9 cellular contexts compared by ENCODE assay signal in genomic region chr11:64235427-64236161, GRCh38. TPM values are rescaled to one million over a fixed set of nuclear protein-coding genes. Genes with fewer than 3 reads are reported as not detected.
A peak's percentile ranks its signal among the peaks of the same experiment; 100 is the strongest.
DNase-seq lines count a peak whose midpoint lies in the region; ATAC-seq, FAIRE-seq and TF ChIP-seq lines count a peak whose summit lies in the region.
"Had no signal": no experiment of that assay in that cellular context is flagged by ENCODE, and none has a peak within 500 bp of the region (broad histone marks: within the 10 kb centered on the region; RNA-seq: fewer than 3 reads in every experiment).

No MANE protein-coding gene starts in this region.

- H3K27ac Mint-ChIP-seq in activated T-cell treated with anti-CD3 and anti-CD28 coated beads, Interleukin-2, amount 50 U/mL, for 72 hours = peak overlapping the region; percentile 44

- peak overlapping the region; percentile 97 for H3K4me3 ChIP-seq in GM12878
- H3K4me3 ChIP-seq in lower lobe of right lung = peak overlapping the region; percentile 76
- peak overlapping the region; percentile 76 for H3K4me3 ChIP-seq in upper lobe of right lung

- H4K20me1 ChIP-seq in GM12878 (ENCODE audit: control insufficient read depth, insufficient read depth) = no peaks in the 10 kb centered on the region

- H3K4me2 ChIP-seq in GM12878 (ENCODE audit: control insufficient read depth, insufficient read depth) = peak overlapping the region; percentile 83

- no peak for ATAC-seq in activated T-cell treated with anti-CD3 and anti-CD28 coated beads, Interleukin-2, amount 50 U/mL, for 72 hours (replicated peaks in 1 of 2)
- ATAC-seq in GM12878 = no peak
- ATAC-seq in lower lobe of right lung = no peak
- ATAC-seq in upper lobe of right lung = no peak
- no peak for ATAC-seq in HG03039 (IDR thresholded peaks at IDR 0.05; ENCODE audit: unreplicated experiment)
- ATAC-seq in omental fat pad (ENCODE audit: low FRiP score) = no peak

- peaks cover 14% of the 10 kb centered on the region for H3K79me2 ChIP-seq in GM12878 (ENCODE audit: control insufficient read depth, insufficient read depth, low read length)

- FAIRE-seq in GM12878 (lab: Jason Lieb, UNC) = no peak

- no peaks in the 10 kb centered on the region for H3K36me3 Mint-ChIP-seq in activated T-cell treated with anti-CD3 and anti-CD28 coated beads, Interleukin-2, amount 50 U/mL, for 72 hours (ENCODE audit: insufficient read depth in 2 of 2)

- no peak overlapping the region for H2AFZ ChIP-seq in GM12878 (ENCODE audit: control insufficient read depth, low read depth, low read length)

- H3K9me3 ChIP-seq in GM12878 (replicated peaks; ENCODE audit: control insufficient read depth, insufficient read depth, low read length) (no peaks in the 10 kb centered on the region), lower lobe of right lung (no peaks in the 10 kb centered on the region), upper lobe of right lung (no peaks in the 10 kb centered on the region)

- CTCF ChIA-PET in GM12878 (lab: Yijun Ruan, JAX) = interaction anchor here (0.6 kb wide), 1 partner anchor 44 kb away, joined by 3 read pairs; no protein-coding TSS in a partner anchor

- TF ChIP-seq POLR2A in GM12878 (IDR thresholded peaks at IDR 0.05; ENCODE audit: low read depth, low read length) = no peak

- peaks cover 55% of the 10 kb centered on the region for H3K4me1 ChIP-seq in GM12878 (ENCODE audit: control insufficient read depth, insufficient read depth, low read length)
- peaks cover 73% of the 10 kb centered on the region for H3K4me1 ChIP-seq in lower lobe of right lung
- peaks cover 49% of the 10 kb centered on the region for H3K4me1 ChIP-seq in upper lobe of right lung

- TF ChIP-seq RAD21 in GM12878 (IDR thresholded peaks at IDR 0.05; ENCODE audit: insufficient read depth, low read depth, low read length) = no peak

- peak overlapping the region; percentile 92 to 96 for H3K4me3 Mint-ChIP-seq in activated T-cell treated with anti-CD3 and anti-CD28 coated beads, Interleukin-2, amount 50 U/mL, for 72 hours

- H3K4me1 Mint-ChIP-seq in activated T-cell treated with anti-CD3 and anti-CD28 coated beads, Interleukin-2, amount 50 U/mL, for 72 hours (ENCODE audit: low read depth) = peaks cover 39% of the 10 kb centered on the region

- TF ChIP-seq EP300 in GM12878 (IDR thresholded peaks at IDR 0.05; ENCODE audit: borderline replicate concordance in 1 of 2, control insufficient read depth in 1 of 2, low read depth in 2 of 2, low read length in 2 of 2) = no peak

- 85% methylated on average over 11 of the region's 12 CpGs for WGBS in GM12878 (ENCODE audit: insufficient coverage, insufficient replicate concordance, low lambda C conversion rate, missing lambda C conversion rate)

- no peak for DNase-seq in activated T-cell treated with anti-CD3 and anti-CD28 coated beads, Interleukin-2, amount 50 U/mL, for 72 hours
- DNase-seq in activated T-cell treated with anti-CD3 and anti-CD28 coated beads for 4 hours (no peak), GM12878 (ENCODE audit: low read depth, low spot score) (no peak), lower lobe of right lung (no peak), upper lobe of right lung (peak; percentile 65), putamen (ENCODE audit: low spot score) (no peak), omental fat pad (ENCODE audit: low spot score) (no peak)
- DNase-seq: NCI-H2107 had no signal

- SMC1A ChIA-PET in GM12878 (lab: Charles Lee; ENCODE audit: uncharacterized antibody, unreplicated experiment) = interaction anchor here (0.9 to 1.2 kb wide), 2 partner anchors 9 to 29 kb away, joined by 3 read pairs; partner anchors contain the start of gene FERMT3

- POLR2A ChIA-PET in GM12878 (lab: Charles Lee) = interaction anchor here (0.9 to 1.7 kb wide), 3 partner anchors 23 to 30 kb away, joined by 4 to 7 read pairs (median 4); partner anchors contain the start of gene FERMT3

- TF ChIP-seq CTCF in GM12878 (IDR thresholded peaks at IDR 0.05 in 2 of 3, conservative IDR thresholded peaks at IDR 0.05 in 1 of 3; ENCODE audit: control insufficient read depth in 2 of 3, extremely low read depth in 1 of 3, insufficient read depth in 1 of 3, low read depth in 3 of 3, low read length in 3 of 3) (no peak), lower lobe of right lung (IDR thresholded peaks at IDR 0.05) (no peak), upper lobe of right lung (IDR thresholded peaks at IDR 0.05) (no peak), omental fat pad (IDR thresholded peaks at IDR 0.05) (no peak)

- TSS peak; percentile 58 for BruUV-seq in GM12878 (replicated peaks; lab: Mats Ljungman, UMichigan)

- RAD21 ChIA-PET in GM12878 (lab: Charles Lee; ENCODE audit: unreplicated experiment) = no interaction called here

- intact Hi-C loops in GM12878 (cut with micrococcal nuclease; ENCODE audit: unreplicated experiment) = no loop called here
- intact Hi-C loops in lower lobe of right lung (cut with DNase I) = no loop called here
- intact Hi-C loops in upper lobe of right lung (cut with DNase I) = no loop called here

- H3K9me3 Mint-ChIP-seq in activated T-cell treated with anti-CD3 and anti-CD28 coated beads, Interleukin-2, amount 50 U/mL, for 72 hours = no peaks in the 10 kb centered on the region

- H3K27me3 Mint-ChIP-seq in activated T-cell treated with anti-CD3 and anti-CD28 coated beads, Interleukin-2, amount 50 U/mL, for 72 hours (ENCODE audit: low read depth) = no peaks in the 10 kb centered on the region

- no peaks in the 10 kb centered on the region for H3K27me3 ChIP-seq in GM12878 (replicated peaks in 1 of 2; ENCODE audit: control insufficient read depth in 2 of 2, insufficient read depth in 2 of 2, low read length in 1 of 2)
- no peaks in the 10 kb centered on the region for H3K27me3 ChIP-seq in lower lobe of right lung (ENCODE audit: low read depth)
- H3K27me3 ChIP-seq in upper lobe of right lung = no peaks in the 10 kb centered on the region

- H3K36me3 ChIP-seq in GM12878 (ENCODE audit: control insufficient read depth in 2 of 2, insufficient read depth in 2 of 2, low read length in 1 of 2) (peaks cover 0 to 5% of the 10 kb centered on the region in 2 experiments; a peak in 2 of 4 replicates), lower lobe of right lung (peaks cover 23% of the 10 kb centered on the region), upper lobe of right lung (peaks cover 16% of the 10 kb centered on the region)

- in situ Hi-C loops in GM12878 (cut with MboI) = loop anchor here (25.0 kb wide), 1 partner anchor 1627 kb away; the partner anchor contains the start of genes CFL1, EFEMP2 and MUS81

- H3K27ac ChIP-seq in GM12878 (ENCODE audit: control insufficient read depth, insufficient read depth) = 0 out of 2 replicates have a peak overlapping the region, but pooled peaks have one; percentile 33
- peak overlapping the region; percentile 75 for H3K27ac ChIP-seq in lower lobe of right lung
- peak overlapping the region; percentile 74 for H3K27ac ChIP-seq in upper lobe of right lung

- peak overlapping the region; percentile 47 for H3K9ac ChIP-seq in GM12878 (ENCODE audit: control insufficient read depth, insufficient read depth, low read length)

RNA-seq across cellular contexts. Expression of gene VEGFB, which starts 1.2 kb away (rescaled TPM):
- 10 to 100 TPM; 65.4 to 67.3 TPM for total RNA-seq in activated T-cell treated with anti-CD3 and anti-CD28 coated beads, Interleukin-2, amount 50 U/mL, for 72 hours
- 8.3 and 9.7 TPM in 2 replicates for total RNA-seq in GM12878 (2013; cell fraction: nucleolus; rRNA removed)
- total RNA-seq in GM12878 (2014; rRNA removed) = 23.3 and 25.4 TPM in 2 replicates
- total RNA-seq in GM12878 (2014; rRNA removed; fragmentation: Illumina TruSeq; extraction: Trizol) = 16.3 and 17.5 TPM in 2 replicates
- 75.8 and 81.7 TPM in 2 replicates for total RNA-seq in GM12878 (2021)
- polyA plus RNA-seq in GM12878 (2011; ENCODE audit: low read depth) = 81.9 TPM
- polyA plus RNA-seq in GM12878 (2011; rRNA removed) = 8.4 and 11.1 TPM in 2 replicates
- polyA plus RNA-seq in GM12878 (2011; cell fraction: cytosol; rRNA removed) = 15.2 and 15.4 TPM in 2 replicates
- 19.2 and 22.3 TPM in 2 replicates for polyA plus RNA-seq in GM12878 (2011; cell fraction: nucleus; rRNA removed)
- polyA plus RNA-seq in GM12878 (2012) = 116 and 119 TPM in 2 replicates
- polyA plus RNA-seq in GM12878 (2014; fragmentation: Illumina TruSeq; extraction: Trizol) = 17.0 and 24.2 TPM in 2 replicates
- polyA plus RNA-seq in GM12878 (2014; fragmentation: Nextera tagmentation; extraction: Ambion mirVana) = 10 to 100 TPM in 1 of 2 experiments, 1 to 10 TPM in 1; 7.0 to 28.1 TPM
- 32.8 and 46.0 TPM in 2 replicates for polyA plus RNA-seq in GM12878 (2014; rRNA removed)
- polyA plus RNA-seq in GM12878 (2016; fragmentation: Nextera tagmentation; extraction: Ambion mirVana) = 10 to 100 TPM; 12.4 to 12.7 TPM
- 5.7 and 7.5 TPM in 2 replicates for polyA minus RNA-seq in GM12878 (2011; rRNA and poly(A)+ RNA removed)
- 8.7 and 13.7 TPM in 2 replicates for polyA minus RNA-seq in GM12878 (2011; cell fraction: cytosol; rRNA and poly(A)+ RNA removed)
- polyA minus RNA-seq in GM12878 (2011; cell fraction: nucleus; rRNA and poly(A)+ RNA removed) = 3.7 and 3.8 TPM in 2 replicates
- total RNA-seq in lower lobe of right lung = 150 TPM
- total RNA-seq in upper lobe of right lung = 172 TPM
- 100 to 1,000 TPM in 3 of 4 donors, 10 to 100 TPM in 1; 89.2 to 172 (median 149) TPM for total RNA-seq in omental fat pad

RNA-seq across cellular contexts. Expression of gene DNAJC4, which starts 5.2 kb away (rescaled TPM):
- total RNA-seq in activated T-cell treated with anti-CD3 and anti-CD28 coated beads, Interleukin-2, amount 50 U/mL, for 72 hours = 10 to 100 TPM; 42.2 to 54.1 TPM
- total RNA-seq in GM12878 (2013; cell fraction: nucleolus; rRNA removed) = 16.4 and 16.5 TPM in 2 replicates
- 19.8 and 26.1 TPM in 2 replicates for total RNA-seq in GM12878 (2014; rRNA removed)
- total RNA-seq in GM12878 (2014; rRNA removed; fragmentation: Illumina TruSeq; extraction: Trizol) = 19.3 and 22.5 TPM in 2 replicates
- 33.7 and 36.4 TPM in 2 replicates for total RNA-seq in GM12878 (2021)
- polyA plus RNA-seq in GM12878 (2011; ENCODE audit: low read depth) = 16.0 TPM
- polyA plus RNA-seq in GM12878 (2011; rRNA removed) = 22.4 and 33.9 TPM in 2 replicates
- polyA plus RNA-seq in GM12878 (2011; cell fraction: cytosol; rRNA removed) = 25.4 and 48.0 TPM in 2 replicates
- 273 and 301 TPM in 2 replicates for polyA plus RNA-seq in GM12878 (2011; cell fraction: nucleus; rRNA removed)
- 47.6 and 50.2 TPM in 2 replicates for polyA plus RNA-seq in GM12878 (2012)
- 12.0 and 27.8 TPM in 2 replicates for polyA plus RNA-seq in GM12878 (2014; fragmentation: Illumina TruSeq; extraction: Trizol)
- polyA plus RNA-seq in GM12878 (2014; fragmentation: Nextera tagmentation; extraction: Ambion mirVana) = 1 to 10 TPM; 3.7 to 9.7 TPM
- 64.9 and 70.6 TPM in 2 replicates for polyA plus RNA-seq in GM12878 (2014; rRNA removed)
- 10 to 100 TPM; 32.4 to 35.0 TPM for polyA plus RNA-seq in GM12878 (2016; fragmentation: Nextera tagmentation; extraction: Ambion mirVana)
- polyA minus RNA-seq in GM12878 (2011; rRNA and poly(A)+ RNA removed) = 9.1 and 19.6 TPM in 2 replicates
- polyA minus RNA-seq in GM12878 (2011; cell fraction: cytosol; rRNA and poly(A)+ RNA removed) = 8.3 and 11.1 TPM in 2 replicates
- 16.4 and 23.9 TPM in 2 replicates for polyA minus RNA-seq in GM12878 (2011; cell fraction: nucleus; rRNA and poly(A)+ RNA removed)
- 39.5 TPM for total RNA-seq in lower lobe of right lung
- 36.4 TPM for total RNA-seq in upper lobe of right lung
- total RNA-seq in omental fat pad = 10 to 100 TPM; 19.2 to 25.8 (median 21.6) TPM

RNA-seq across cellular contexts. Expression of gene FKBP2, which starts 5.3 kb away (rescaled TPM):
- total RNA-seq in activated T-cell treated with anti-CD3 and anti-CD28 coated beads, Interleukin-2, amount 50 U/mL, for 72 hours = 10 to 100 TPM; 34.2 to 41.5 TPM
- total RNA-seq in GM12878 (2013; cell fraction: nucleolus; rRNA removed) = 9.4 and 12.1 TPM in 2 replicates
- 47.8 and 62.4 TPM in 2 replicates for total RNA-seq in GM12878 (2014; rRNA removed)
- total RNA-seq in GM12878 (2014; rRNA removed; fragmentation: Illumina TruSeq; extraction: Trizol) = 39.1 and 41.5 TPM in 2 replicates
- 31.6 and 37.1 TPM in 2 replicates for total RNA-seq in GM12878 (2021)
- polyA plus RNA-seq in GM12878 (2011; ENCODE audit: low read depth) = 29.1 TPM
- polyA plus RNA-seq in GM12878 (2011; rRNA removed) = 10.7 and 25.5 TPM in 2 replicates
- 39.3 and 59.8 TPM in 2 replicates for polyA plus RNA-seq in GM12878 (2011; cell fraction: cytosol; rRNA removed)
- 31.1 and 39.6 TPM in 2 replicates for polyA plus RNA-seq in GM12878 (2011; cell fraction: nucleus; rRNA removed)
- 61.8 and 77.4 TPM in 2 replicates for polyA plus RNA-seq in GM12878 (2012)
- polyA plus RNA-seq in GM12878 (2014; fragmentation: Illumina TruSeq; extraction: Trizol) = 7.5 and 37.5 TPM in 2 replicates
- polyA plus RNA-seq in GM12878 (2014; fragmentation: Nextera tagmentation; extraction: Ambion mirVana) = 10 to 100 TPM in 1 of 2 experiments, 1 to 10 TPM in 1; 1.8 to 26.8 TPM
- polyA plus RNA-seq in GM12878 (2014; rRNA removed) = 58.6 and 61.9 TPM in 2 replicates
- polyA plus RNA-seq in GM12878 (2016; fragmentation: Nextera tagmentation; extraction: Ambion mirVana) = 10 to 100 TPM; 95.0 to 99.7 TPM
- polyA minus RNA-seq in GM12878 (2011; rRNA and poly(A)+ RNA removed) = 10.7 and 22.3 TPM in 2 replicates
- polyA minus RNA-seq in GM12878 (2011; cell fraction: cytosol; rRNA and poly(A)+ RNA removed) = 14.9 and 15.4 TPM in 2 replicates
- 4.2 and 8.3 TPM in 2 replicates for polyA minus RNA-seq in GM12878 (2011; cell fraction: nucleus; rRNA and poly(A)+ RNA removed)
- 48.2 TPM for total RNA-seq in lower lobe of right lung
- 53.9 TPM for total RNA-seq in upper lobe of right lung
- total RNA-seq in omental fat pad = 10 to 100 TPM; 41.8 to 78.5 (median 49.5) TPM

RNA-seq across cellular contexts. Expression of gene NUDT22, which starts 9.5 kb away (rescaled TPM):
- 10 to 100 TPM; 78.6 to 92.9 TPM for total RNA-seq in activated T-cell treated with anti-CD3 and anti-CD28 coated beads, Interleukin-2, amount 50 U/mL, for 72 hours
- 102 and 104 TPM in 2 replicates for total RNA-seq in GM12878 (2013; cell fraction: nucleolus; rRNA removed)
- total RNA-seq in GM12878 (2014; rRNA removed) = 102 and 115 TPM in 2 replicates
- 31.0 and 37.7 TPM in 2 replicates for total RNA-seq in GM12878 (2014; rRNA removed; fragmentation: Illumina TruSeq; extraction: Trizol)
- total RNA-seq in GM12878 (2021) = 87.7 and 91.0 TPM in 2 replicates
- 12.2 TPM for polyA plus RNA-seq in GM12878 (2011; ENCODE audit: low read depth)
- polyA plus RNA-seq in GM12878 (2011; rRNA removed) = 21.2 and 38.5 TPM in 2 replicates
- 53.8 and 85.1 TPM in 2 replicates for polyA plus RNA-seq in GM12878 (2011; cell fraction: cytosol; rRNA removed)
- polyA plus RNA-seq in GM12878 (2011; cell fraction: nucleus; rRNA removed) = 263 and 319 TPM in 2 replicates
- 55.3 and 55.6 TPM in 2 replicates for polyA plus RNA-seq in GM12878 (2012)
- polyA plus RNA-seq in GM12878 (2014; fragmentation: Illumina TruSeq; extraction: Trizol) = 6.0 and 17.0 TPM in 2 replicates
- polyA plus RNA-seq in GM12878 (2014; fragmentation: Nextera tagmentation; extraction: Ambion mirVana) = 10 to 100 TPM in 1 of 2 experiments, 1 to 10 TPM in 1; 6.7 to 20.9 TPM
- polyA plus RNA-seq in GM12878 (2014; rRNA removed) = 94.4 and 118 TPM in 2 replicates
- 10 to 100 TPM; 95.8 to 99.2 TPM for polyA plus RNA-seq in GM12878 (2016; fragmentation: Nextera tagmentation; extraction: Ambion mirVana)
- polyA minus RNA-seq in GM12878 (2011; rRNA and poly(A)+ RNA removed) = 22.2 and 53.0 TPM in 2 replicates
- 34.4 and 40.9 TPM in 2 replicates for polyA minus RNA-seq in GM12878 (2011; cell fraction: cytosol; rRNA and poly(A)+ RNA removed)
- polyA minus RNA-seq in GM12878 (2011; cell fraction: nucleus; rRNA and poly(A)+ RNA removed) = 84.9 and 120 TPM in 2 replicates
- total RNA-seq in lower lobe of right lung = 45.0 TPM
- total RNA-seq in upper lobe of right lung = 47.8 TPM
- total RNA-seq in omental fat pad = 10 to 100 TPM; 22.8 to 47.8 (median 38.0) TPM

RNA-seq across cellular contexts. Expression of gene TRPT1, which starts 9.6 kb away (rescaled TPM):
- 10 to 100 TPM; 19.7 to 25.5 TPM for total RNA-seq in activated T-cell treated with anti-CD3 and anti-CD28 coated beads, Interleukin-2, amount 50 U/mL, for 72 hours
- total RNA-seq in GM12878 (2013; cell fraction: nucleolus; rRNA removed) = 29.8 and 33.1 TPM in 2 replicates
- total RNA-seq in GM12878 (2014; rRNA removed) = 39.0 and 43.1 TPM in 2 replicates
- 17.8 and 19.9 TPM in 2 replicates for total RNA-seq in GM12878 (2014; rRNA removed; fragmentation: Illumina TruSeq; extraction: Trizol)
- 37.7 and 39.2 TPM in 2 replicates for total RNA-seq in GM12878 (2021)
- 51.7 TPM for polyA plus RNA-seq in GM12878 (2011; ENCODE audit: low read depth)
- polyA plus RNA-seq in GM12878 (2011; rRNA removed) = 12.1 and 23.8 TPM in 2 replicates
- polyA plus RNA-seq in GM12878 (2011; cell fraction: cytosol; rRNA removed) = 46.6 and 51.8 TPM in 2 replicates
- polyA plus RNA-seq in GM12878 (2011; cell fraction: nucleus; rRNA removed) = 127 and 150 TPM in 2 replicates
- polyA plus RNA-seq in GM12878 (2012) = 58.6 and 62.0 TPM in 2 replicates
- 13.0 and 14.3 TPM in 2 replicates for polyA plus RNA-seq in GM12878 (2014; fragmentation: Illumina TruSeq; extraction: Trizol)
- polyA plus RNA-seq in GM12878 (2014; fragmentation: Nextera tagmentation; extraction: Ambion mirVana) = 10 to 100 TPM in 1 of 2 experiments, 1 to 10 TPM in 1; 7.1 to 21.3 TPM
- 42.0 and 43.7 TPM in 2 replicates for polyA plus RNA-seq in GM12878 (2014; rRNA removed)
- 10 to 100 TPM; 49.9 to 63.0 TPM for polyA plus RNA-seq in GM12878 (2016; fragmentation: Nextera tagmentation; extraction: Ambion mirVana)
- polyA minus RNA-seq in GM12878 (2011; rRNA and poly(A)+ RNA removed) = 17.3 and 43.3 TPM in 2 replicates
- polyA minus RNA-seq in GM12878 (2011; cell fraction: cytosol; rRNA and poly(A)+ RNA removed) = 11.9 and 17.4 TPM in 2 replicates
- 21.6 and 24.4 TPM in 2 replicates for polyA minus RNA-seq in GM12878 (2011; cell fraction: nucleus; rRNA and poly(A)+ RNA removed)
- total RNA-seq in lower lobe of right lung = 27.8 TPM
- 22.4 TPM for total RNA-seq in upper lobe of right lung
- 10 to 100 TPM; 26.3 to 56.6 (median 37.3) TPM for total RNA-seq in omental fat pad
